In genomic region chr1:39692152-39693064, GRCh38 we compare ENCODE assay signal across 9 cellular contexts. TPM values are rescaled to one million over a fixed set of nuclear protein-coding genes. Genes with fewer than 3 reads are reported as not detected.
DNase-seq lines count a peak whose midpoint lies in the region; TF ChIP-seq lines count a peak whose summit lies in the region.
"Had no signal": no experiment of that assay in that cellular context is flagged by ENCODE, and none has a peak within 500 bp of the region (broad histone marks: within the 10 kb centered on the region; RNA-seq: fewer than 3 reads in every experiment).

No MANE protein-coding gene starts in this region.

- CTCF ChIA-PET in Caco-2 (lab: Charles Lee) = interaction anchor here (0.5 to 0.6 kb wide), 2 partner anchors 37 to 641 kb away, joined by 3 to 4 read pairs; no protein-coding TSS in a partner anchor

- no peaks in the 10 kb centered on the region; the same call in 1 of the 2 replicates for H3K27me3 ChIP-seq in Caco-2 (replicated peaks; ENCODE audit: control insufficient read depth, insufficient read depth, low read length)
- H3K27me3 ChIP-seq in Karpas-422 (ENCODE audit: low read length) = no peaks in the 10 kb centered on the region

- H3K9me3 Mint-ChIP-seq in Caco-2 (ENCODE audit: unreplicated experiment) = no peaks in the 10 kb centered on the region

- intact Hi-C loops in Caco-2 (cut with micrococcal nuclease; ENCODE audit: unreplicated experiment) = no loop called here

- H3K36me3 Mint-ChIP-seq in Caco-2 (ENCODE audit: insufficient read depth, unreplicated experiment) = no peaks in the 10 kb centered on the region

- H3K4me2 ChIP-seq in Karpas-422 (ENCODE audit: low read depth, low read length, poor library complexity, severe bottlenecking) = no peak overlapping the region

- POLR2A ChIA-PET in Caco-2 (lab: Charles Lee) = interaction anchor here (1.3 kb wide), 1 partner anchor 9 kb away, joined by 4 read pairs; no protein-coding TSS in a partner anchor

- no peak overlapping the region for H2AFZ ChIP-seq in Karpas-422 (ENCODE audit: low read length)

- no peak overlapping the region for H3K27ac ChIP-seq in Karpas-422 (ENCODE audit: low read length)

- H3K27ac Mint-ChIP-seq in Caco-2 (ENCODE audit: unreplicated experiment) = no peak overlapping the region

- no peak for TF ChIP-seq CTCF in Caco-2 (IDR thresholded peaks at IDR 0.05; ENCODE audit: insufficient read depth in 1 of 2, low read depth in 1 of 2, low read length in 1 of 2, severe bottlenecking in 1 of 2, unreplicated experiment in 1 of 2)

- H3K36me3 ChIP-seq in Caco-2 (ENCODE audit: control insufficient read depth, insufficient read depth, low read length) (no peaks in the 10 kb centered on the region), Karpas-422 (ENCODE audit: insufficient read depth, low read length) (no peaks in the 10 kb centered on the region)

- H3K9me3 ChIP-seq in Caco-2 (no peaks in the 10 kb centered on the region), Karpas-422 (ENCODE audit: low read length) (no peaks in the 10 kb centered on the region)

- no peak overlapping the region for H3K9ac ChIP-seq in Karpas-422 (ENCODE audit: low read length)

- H3K4me3 ChIP-seq in Caco-2 (ENCODE audit: low read depth, low read length) (peak overlapping the region; percentile 30), Karpas-422 (ENCODE audit: low read length) (no peak overlapping the region)

- 0 out of 2 replicates have a peak, but pooled peaks cover 4% of the 10 kb centered on the region for H4K20me1 ChIP-seq in Karpas-422 (ENCODE audit: insufficient read depth, low read depth, low read length)

- DNase-seq in Caco-2 (no peak), NCI-H1930 (lab: John Stamatoyannopoulos, UW) (peak; percentile 14 to 15), ecto neural progenitor cell (ENCODE audit: low spot score) (peak; percentile 68), occipital lobe (lab: John Stamatoyannopoulos, UW) (peak; percentile 42), Karpas-422 (no peak), HuH-7.5 (ENCODE audit: low spot score) (no peak), ureter (ENCODE audit: low spot score) (no peak), T1000 (lab: John Stamatoyannopoulos, UW) (no peak)

- H3K4me3 Mint-ChIP-seq in Caco-2 (ENCODE audit: unreplicated experiment) = peak overlapping the region; percentile 58

- H3K4me1 ChIP-seq in Caco-2 (peaks cover 4% of the 10 kb centered on the region; the same call in 1 of the 2 replicates), Karpas-422 (ENCODE audit: low read length) (peaks cover 4% of the 10 kb centered on the region; the same call in 1 of the 2 replicates)

- H3K9me2 ChIP-seq in Karpas-422 (replicated peaks; ENCODE audit: insufficient read depth, low read length) = no peaks in the 10 kb centered on the region

- no peaks in the 10 kb centered on the region for H3K4me1 Mint-ChIP-seq in Caco-2 (ENCODE audit: low read depth, unreplicated experiment)

- H3K27me3 Mint-ChIP-seq in Caco-2 (ENCODE audit: insufficient read depth, unreplicated experiment) = peaks cover 16% of the 10 kb centered on the region

- BruUV-seq in Caco-2 (replicated peaks; lab: Mats Ljungman, UMichigan) = no TSS peak

- no peaks in the 10 kb centered on the region for H3K79me2 ChIP-seq in Karpas-422 (ENCODE audit: low read length)

RNA-seq across cellular contexts. Expression of gene HPCAL4, which starts 1.2 kb away (rescaled TPM):
- total RNA-seq in Caco-2 (2022) (0.07 and 0.14 TPM in 2 replicates), occipital lobe (51.2 TPM), ureter (not detected)
- total RNA-seq in Karpas-422 (2014; rRNA removed; shearing (Covaris generic); ENCODE audit: low replicate concordance) = 0.15 TPM in 1 of 2 replicates, not detected in the other

RNA-seq across cellular contexts. Expression of gene NT5C1A, which starts 20.5 kb away (rescaled TPM):
- total RNA-seq in Caco-2 (2022) (not detected in 2 replicates), occipital lobe (0.94 TPM), ureter (not detected)
- total RNA-seq in Karpas-422 (2014; rRNA removed; shearing (Covaris generic); ENCODE audit: low replicate concordance) = 0.52 and 0.61 TPM in 2 replicates
- total RNA-seq: bronchial epithelial cell had no signal

RNA-seq across cellular contexts. Expression of gene PPIE, which starts 46.3 kb away (rescaled TPM):
- total RNA-seq in Caco-2 (2022) = 39.2 and 41.7 TPM in 2 replicates
- total RNA-seq in occipital lobe = 23.6 TPM
- total RNA-seq in Karpas-422 (2014; rRNA removed; shearing (Covaris generic); ENCODE audit: low replicate concordance) = 21.3 and 25.3 TPM in 2 replicates
- 62.4 TPM for total RNA-seq in ureter

RNA-seq across cellular contexts. Expression of gene HEYL, which starts 53.0 kb away (rescaled TPM):
- total RNA-seq in Caco-2 (2022) (3.0 and 3.4 TPM in 2 replicates), occipital lobe (0.47 TPM), ureter (8.2 TPM)
- not detected in 2 replicates for total RNA-seq in Karpas-422 (2014; rRNA removed; shearing (Covaris generic); ENCODE audit: low replicate concordance)
- total RNA-seq: bronchial epithelial cell had no signal

Comparison
In these comparisons a context has a peak if more than half of its experiments do, and no peak if none do; other contexts are left out.
1. DNase-seq: peak in NCI-H1930 (2 of 2), ecto neural progenitor cell (single experiment) and occipital lobe (single experiment); none in Caco-2 (0 of 2), Karpas-422 (single experiment), HuH-7.5 (single experiment), ureter (single experiment) and T1000 (single experiment).
2. RNA of gene HPCAL4, which starts 1.2 kb away (total RNA-seq): 51.2 TPM in occipital lobe (single experiment); 0.15 TPM in Karpas-422, 0.07 to 0.14 TPM in Caco-2 and not detected in ureter (single experiment); every median in the first group is over 10 times any median in the second.